In genomic region chr15:51162865-51163762, GRCh38 we compare ENCODE assay signal across 8 cellular contexts.
DNase-seq lines count a peak whose midpoint lies in the region; ATAC-seq and TF ChIP-seq lines count a peak whose summit lies in the region.

No MANE protein-coding gene starts in this region.

- TF ChIP-seq CTCF in Peyer's patch (IDR thresholded peaks at IDR 0.05), result peak; percentile 60 to 90 (median 74)

- no peak overlapping the region for H3K4me3 ChIP-seq in Peyer's patch

- H3K36me3 ChIP-seq in Peyer's patch, result no peaks in the 10 kb centered on the region

- H3K9me3 ChIP-seq in Peyer's patch, result no peaks in the 10 kb centered on the region

- TF ChIP-seq POLR2A in Peyer's patch (IDR thresholded peaks at IDR 0.05), result no peak

- peak; percentile 90 for DNase-seq in AG20443 (ENCODE audit: low spot score)
- peak; percentile 70 for DNase-seq in HuH-7 (ENCODE audit: low spot score)
- DNase-seq in Peyer's patch, result peak in 2 of 3 donors; percentile 52 to 86
- peak; percentile 19 for DNase-seq in activated gamma-delta T cell treated with anti-CD3 and anti-CD28 coated beads, Interleukin-2, amount 50 U/mL, for 16 hours (ENCODE audit: low read depth)
- DNase-seq in foreskin melanocyte, result peak; percentile 71
- DNase-seq in nucleus accumbens (lab: John Stamatoyannopoulos, UW), result peak in 51 of 56 donors; percentile 14 to 90 (median 63)
- DNase-seq in superior temporal gyrus (ENCODE audit: extremely low spot score), result peak; percentile 97

- no peaks in the 10 kb centered on the region for H3K27me3 ChIP-seq in Peyer's patch

- H3K4me1 ChIP-seq in Peyer's patch, result no peaks in the 10 kb centered on the region

- no peak overlapping the region for H3K27ac ChIP-seq in Peyer's patch

- ATAC-seq in GM19035 (IDR thresholded peaks at IDR 0.05; ENCODE audit: unreplicated experiment), result peak; percentile 74

Comparison
In these comparisons a context has a peak if more than half of its experiments do, and no peak if none do; other contexts are left out.
1. DNase-seq: peak in every context shown above with its lines; median percentile 97 in superior temporal gyrus; 90 in AG20443; 71 in foreskin melanocyte; 70 in HuH-7; 69 in Peyer's patch; 63 in nucleus accumbens; 19 in activated gamma-delta T cell treated with anti-CD3 and anti-CD28 coated beads, Interleukin-2, amount 50 U/mL, for 16 hours.